Comparison of ENCODE assay signal across 9 cellular contexts in the genomic region with DNA sequence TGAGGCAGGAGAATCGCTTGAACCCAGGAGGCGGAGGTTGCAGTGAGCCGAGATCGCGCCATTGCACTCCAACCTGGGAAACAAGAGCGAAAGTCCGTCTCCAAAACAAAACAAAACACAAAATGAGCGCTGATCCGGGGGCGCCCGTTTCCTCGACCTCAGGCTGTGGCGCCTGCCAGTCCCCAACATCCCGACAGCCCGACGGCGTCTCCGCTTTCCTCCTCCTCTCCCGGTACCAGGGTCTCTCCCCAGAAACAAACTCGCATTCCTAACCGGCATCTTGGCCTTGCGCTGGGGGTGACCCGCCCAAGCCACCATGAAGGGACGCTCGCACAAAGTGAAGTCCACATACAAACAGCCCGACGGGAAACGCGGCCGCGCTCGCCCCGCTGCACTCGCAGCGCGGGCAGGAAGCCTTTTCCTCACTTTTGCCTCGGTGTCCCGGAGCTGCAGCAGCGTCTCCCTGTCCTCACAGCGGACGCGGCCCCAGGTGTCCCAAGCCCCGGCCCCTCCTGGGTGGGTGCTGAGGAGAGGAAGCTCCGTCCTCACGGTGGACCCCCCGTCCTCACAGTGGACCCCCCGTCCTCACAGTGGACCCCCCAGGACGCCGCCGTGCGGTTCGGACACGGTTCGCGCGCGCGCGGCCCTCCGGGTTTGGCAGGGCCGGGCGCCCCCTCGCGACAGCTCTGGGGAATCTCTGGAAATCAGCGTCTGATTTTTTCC. TPM values are rescaled to one million over a fixed set of nuclear protein-coding genes. Genes with fewer than 3 reads are reported as not detected.
DNase-seq lines count a peak whose midpoint lies in the region; TF ChIP-seq lines count a peak whose summit lies in the region.
"Not testable (repeated sequence)": the region's sequence is repeated elsewhere in the genome, so short reads cannot be mapped to it uniquely, and the experiment has no call there.
"Had no signal": no experiment of that assay in that cellular context is flagged by ENCODE, and none has a peak within 500 bp of the region (broad histone marks: within the 10 kb centered on the region; RNA-seq: fewer than 3 reads in every experiment).

No MANE protein-coding gene starts in this region.

- TF ChIP-seq CTCF in SK-N-SH (IDR thresholded peaks at IDR 0.05) = peak; percentile 73
- peak; percentile 78 for TF ChIP-seq CTCF in endothelial cell (IDR thresholded peaks at IDR 0.05; ENCODE audit: unreplicated experiment)
- peak in 3 of 4 experiments; percentile 31 to 61 (median 41) for TF ChIP-seq CTCF in prostate gland (IDR thresholded peaks at IDR 0.05)
- TF ChIP-seq CTCF in testis (IDR thresholded peaks at IDR 0.05) = peak; percentile 35 to 73 (median 36)

- not testable (repeated sequence) for H3K4me1 Mint-ChIP-seq in endothelial cell (ENCODE audit: unreplicated experiment)

- POLR2A ChIA-PET in SK-N-SH (lab: Yijun Ruan, JAX) = not testable (repeated sequence)

- H3K79me2 ChIP-seq in SK-N-SH (ENCODE audit: insufficient read depth) = not testable (repeated sequence)

- not testable (repeated sequence) for H3K27ac ChIP-seq in SK-N-SH (ENCODE audit: low read depth in 2 of 2, low read length in 1 of 2); prostate gland
- H3K27ac ChIP-seq in testis = peak overlapping the region in 1 of 2 donors; percentile 55

- H3K4me3 Mint-ChIP-seq in endothelial cell (ENCODE audit: unreplicated experiment) = peak overlapping the region; percentile 85

- not testable (repeated sequence) for H3K27me3 ChIP-seq in SK-N-SH (ENCODE audit: insufficient read depth); prostate gland (replicated peaks; ENCODE audit: insufficient read depth); testis

- H3K4me1 ChIP-seq in SK-N-SH (ENCODE audit: control insufficient read depth in 1 of 2, insufficient read depth in 2 of 2, low read depth in 1 of 2, low read length in 1 of 2); prostate gland (replicated peaks); testis: not testable (repeated sequence)

- not testable (repeated sequence) for H4K20me1 ChIP-seq in SK-N-SH (ENCODE audit: insufficient read depth)

- TF ChIP-seq POLR2A in prostate gland (IDR thresholded peaks at IDR 0.05); testis (IDR thresholded peaks at IDR 0.05): not testable (repeated sequence)

- not testable (repeated sequence) for H3K9me2 ChIP-seq in SK-N-SH

- CTCF ChIA-PET in SK-N-SH (lab: Yijun Ruan, JAX) = interaction anchor here (0.9 to 2.2 kb wide), 6 partner anchors 15 to 63 kb away, joined by 3 to 10 read pairs (median 4); a partner anchor contains a TSS

- peak overlapping the region; percentile 85 for H3K4me2 ChIP-seq in SK-N-SH

- 28% methylated on average over 29 of the region's 65 CpGs for WGBS in SK-N-SH (ENCODE audit: low lambda C conversion rate)
- 12% methylated on average over 48 of the region's 65 CpGs for WGBS in prostate gland
- 0 to 7% methylated on average over 4 to 62 of the region's 65 CpGs for WGBS in testis, 2 donors

- not testable (repeated sequence) for H3K27me3 Mint-ChIP-seq in endothelial cell (ENCODE audit: unreplicated experiment)

- intact Hi-C loops in prostate gland (cut with DNase I); testis (cut with DNase I; ENCODE audit: low total_unique reads): not testable (repeated sequence)

- TF ChIP-seq RAD21 in SK-N-SH (IDR thresholded peaks at IDR 0.05; ENCODE audit: low read length) = peak; percentile 60

- H3K9me3 Mint-ChIP-seq in endothelial cell (ENCODE audit: unreplicated experiment) = not testable (repeated sequence)

- 0 out of 2 replicates have a peak overlapping the region, but pooled peaks have one; percentile 51 for H2AFZ ChIP-seq in SK-N-SH (ENCODE audit: low read depth)

- not testable (repeated sequence) for H3K27ac Mint-ChIP-seq in endothelial cell (ENCODE audit: unreplicated experiment)

- not testable (repeated sequence) for H3K36me3 Mint-ChIP-seq in endothelial cell (ENCODE audit: low read depth, unreplicated experiment)

- not testable (repeated sequence) for H3K9ac ChIP-seq in SK-N-SH

- not testable (repeated sequence) for H3K9me3 ChIP-seq in SK-N-SH, prostate gland, testis

- H3F3A ChIP-seq in SK-N-SH (replicated peaks; ENCODE audit: insufficient read depth) = not testable (repeated sequence)

- peak overlapping the region; percentile 45 to 63 for H3K4me3 ChIP-seq in SK-N-SH (ENCODE audit: low read depth in 2 of 2, low read length in 1 of 2)
- peak overlapping the region; percentile 32 to 45 for H3K4me3 ChIP-seq in prostate gland
- H3K4me3 ChIP-seq in testis = peak overlapping the region; percentile 24 to 61

- H3K36me3 ChIP-seq in SK-N-SH (replicated peaks in 1 of 2; ENCODE audit: control insufficient read depth in 1 of 2, insufficient read depth in 2 of 2, low read length in 1 of 2); prostate gland; testis (ENCODE audit: low read depth, missing control alignments): not testable (repeated sequence)

- DNase-seq in D341Med (ENCODE audit: low spot score) (peak; percentile 77), Kasumi-1 (lab: John Stamatoyannopoulos, UW) (peak; percentile 40 to 54), SK-N-SH (peak; percentile 75), endothelial cell (ENCODE audit: low spot score) (peak; percentile 66), kidney glomerular epithelial cell (lab: John Stamatoyannopoulos, UW) (peak; percentile 10), prostate gland (ENCODE audit: low spot score) (peak; percentile 27), testis (peak; percentile 75)
- DNase-seq in activated T-helper 9 cell treated with anti-CD3 and anti-CD28 coated beads, Interleukin-2, amount 50 U/mL, for 16 hours (ENCODE audit: low read depth) = peak; percentile 14

- TF ChIP-seq EP300 in SK-N-SH (IDR thresholded peaks at IDR 0.05; ENCODE audit: borderline replicate concordance in 1 of 2, low read depth in 1 of 2, low read length in 1 of 2) = not testable (repeated sequence)

TF ChIP-seq in SK-N-SH, 30 proteins besides CTCF, POLR2A, EP300 and RAD21:
- TF ChIP-seq SMC3 (IDR thresholded peaks at IDR 0.05; ENCODE audit: low read depth, low read length) = peak; percentile 43

RNA-seq across cellular contexts. Expression of a gene that starts 24.6 kb away (rescaled TPM):
- 0.06 and 0.13 TPM in 2 replicates for polyA plus RNA-seq in SK-N-SH (2012; rRNA removed)
- 0.03 and 0.05 TPM in 2 replicates for polyA plus RNA-seq in SK-N-SH (2012; cell fraction: cytosol; rRNA removed)
- polyA plus RNA-seq in SK-N-SH (2012; cell fraction: nucleus; rRNA removed) = 0.45 and 0.61 TPM in 2 replicates
- total RNA-seq in endothelial cell (ENCODE audit: unreplicated experiment) = 0.69 TPM
- not detected for total RNA-seq in prostate gland
- total RNA-seq in testis = 1 to 10 TPM in 1 of 2 donors, under 1 TPM in 1; 0.63 to 2.0 TPM
- polyA plus RNA-seq in testis (ENCODE audit: insufficient read depth, low read depth, low replicate concordance) = 1.4 TPM
- total RNA-seq: frontal cortex had no signal

Comparison
In these comparisons a context has a peak if more than half of its experiments do, and no peak if none do; other contexts are left out.
1. DNase-seq: peak in every context shown above with its lines; median percentile 77 in D341Med; 75 in SK-N-SH; 75 in testis; 66 in endothelial cell; 47 in Kasumi-1; 27 in prostate gland; 14 in activated T-helper 9 cell treated with anti-CD3 and anti-CD28 coated beads, Interleukin-2, amount 50 U/mL, for 16 hours; 10 in kidney glomerular epithelial cell.